ENCODE assay signal across 1 cellular context in the genomic region with DNA sequence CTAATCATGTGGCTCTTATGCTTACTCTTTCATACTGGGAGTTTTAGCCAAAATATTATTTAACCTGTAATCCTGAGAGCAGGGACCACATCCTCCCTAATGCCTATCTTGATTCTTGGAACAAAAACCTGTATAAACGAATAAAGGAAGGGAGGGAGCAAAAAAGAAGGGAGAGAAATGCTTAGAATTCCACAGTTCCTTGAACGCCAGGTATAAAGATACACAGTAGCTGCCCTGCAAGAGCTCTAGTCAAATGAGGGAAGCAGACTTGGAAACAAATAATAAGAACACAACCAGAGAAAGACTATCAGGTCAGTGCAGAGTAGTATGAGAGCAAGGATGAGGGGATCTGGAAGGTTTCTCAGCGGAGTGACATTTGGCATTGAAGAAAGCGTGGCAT.
TF ChIP-seq lines count a peak whose summit lies in the region.

No MANE protein-coding gene starts in this region.

TF ChIP-seq in HepG2, 621 proteins besides CTCF, POLR2A, EP300 and RAD21 (continued from another document):
- TF ChIP-seq, protein P1, sequence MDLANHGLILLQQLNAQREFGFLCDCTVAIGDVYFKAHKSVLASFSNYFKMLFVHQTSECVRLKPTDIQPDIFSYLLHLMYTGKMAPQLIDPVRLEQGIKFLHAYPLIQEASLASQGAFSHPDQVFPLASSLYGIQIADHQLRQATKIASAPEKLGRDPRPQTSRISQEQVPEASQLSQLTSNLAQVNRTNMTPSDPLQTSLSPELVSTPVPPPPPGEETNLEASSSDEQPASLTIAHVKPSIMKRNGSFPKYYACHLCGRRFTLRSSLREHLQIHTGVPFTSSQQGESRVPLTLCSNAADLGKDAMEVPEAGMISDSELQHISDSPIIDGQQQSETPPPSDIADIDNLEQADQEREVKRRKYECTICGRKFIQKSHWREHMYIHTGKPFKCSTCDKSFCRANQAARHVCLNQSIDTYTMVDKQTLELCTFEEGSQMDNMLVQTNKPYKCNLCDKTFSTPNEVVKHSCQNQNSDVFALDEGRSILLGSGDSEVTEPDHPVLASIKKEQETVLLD (CRISPR knock-in tag; IDR thresholded peaks at IDR 0.05; ENCODE audit: low read depth), result no peak
- TF ChIP-seq ZNF546 (CRISPR knock-in tag; conservative IDR thresholded peaks at IDR 0.05) (no peak), ARHGAP35 (CRISPR knock-in tag; IDR thresholded peaks at IDR 0.05; ENCODE audit: borderline replicate concordance) (no peak), ETV6 (CRISPR knock-in tag; conservative IDR thresholded peaks at IDR 0.05) (no peak), NR2F1 (CRISPR knock-in tag; IDR thresholded peaks at IDR 0.05) (no peak), ZNF709 (CRISPR knock-in tag; IDR thresholded peaks at IDR 0.05) (no peak)
TF ChIP-seq in HepG2: peak in this region for 0.
